ENCODE assay signal across 1 cellular context in the genomic region with DNA sequence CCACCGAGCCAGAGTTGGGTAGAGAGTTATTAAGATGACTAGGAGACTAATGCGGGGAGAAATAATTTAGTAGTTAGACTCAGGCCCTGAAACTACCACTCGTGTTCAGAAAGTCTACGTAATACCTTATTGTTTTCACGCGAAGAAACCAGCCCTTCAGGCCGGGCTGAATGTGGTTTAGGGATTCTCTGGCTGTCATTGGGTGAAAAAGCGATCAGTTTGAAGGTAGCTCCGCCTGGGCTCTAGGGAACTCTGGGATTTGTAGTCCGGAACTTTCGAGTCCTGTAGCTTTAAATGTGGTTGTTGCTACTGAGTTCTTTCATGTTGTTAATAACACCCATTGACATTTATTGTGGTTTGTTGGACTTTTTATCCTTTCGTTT.
TF ChIP-seq lines count a peak whose summit lies in the region.

No MANE protein-coding gene starts in this region.

TF ChIP-seq in H1, 55 proteins besides CTCF, POLR2A, EP300 and RAD21:
- TF ChIP-seq HDAC6 (IDR thresholded peaks at IDR 0.05; ENCODE audit: low read depth, low read length) (no peak), CHD2 (IDR thresholded peaks at IDR 0.05; ENCODE audit: low read length) (peak; percentile 46), TBP (IDR thresholded peaks at IDR 0.05; ENCODE audit: low read depth, low read length) (peak; percentile 67; the same call in 1 of the 2 replicates), SIX5 (IDR thresholded peaks at IDR 0.05; ENCODE audit: low read depth, low read length) (peak; percentile 83), SP2 (IDR thresholded peaks at IDR 0.05; ENCODE audit: low read length) (peak; percentile 29; the same call in 1 of the 2 replicates), KDM5A (IDR thresholded peaks at IDR 0.05; ENCODE audit: low read length) (0 out of 2 replicates have a peak, but pooled peaks have one; percentile 33), NANOG (IDR thresholded peaks at IDR 0.05; ENCODE audit: insufficient read depth, low read depth, low read length, poor library complexity, severe bottlenecking) (no peak), FOSL1 (IDR thresholded peaks at IDR 0.05; ENCODE audit: insufficient read depth, low read depth, low read length) (no peak), BACH1 (IDR thresholded peaks at IDR 0.05; ENCODE audit: low read length) (peak; percentile 74), KDM4A (IDR thresholded peaks at IDR 0.05; ENCODE audit: low read depth, low read length, severe bottlenecking) (no peak), GABPA (IDR thresholded peaks at IDR 0.05; ENCODE audit: borderline replicate concordance, insufficient read depth, low read length) (no peak), EGR1 (IDR thresholded peaks at IDR 0.05; ENCODE audit: borderline replicate concordance, low read depth, low read length) (no peak), HDAC2 (IDR thresholded peaks at IDR 0.05; ENCODE audit: borderline replicate concordance in 1 of 2, low read depth in 2 of 2, low read length in 2 of 2) (no peak), SIN3A (conservative IDR thresholded peaks at IDR 0.05 in 1 of 2, IDR thresholded peaks at IDR 0.05 in 1 of 2; ENCODE audit: low read depth in 1 of 2, low read length in 2 of 2) (peak in 1 of 2 experiments; percentile 76; a peak in 2 of 4 replicates), ASH2L (IDR thresholded peaks at IDR 0.05; ENCODE audit: low read length) (peak; percentile 45), RXRA (IDR thresholded peaks at IDR 0.05; ENCODE audit: insufficient read depth, low read depth, low read length) (no peak), SP1 (IDR thresholded peaks at IDR 0.05; ENCODE audit: low read depth, low read length) (peak; percentile 77; the same call in 1 of the 2 replicates), SAP30 (IDR thresholded peaks at IDR 0.05; ENCODE audit: insufficient read depth, insufficient replicate concordance, low read length) (no peak)
- TF ChIP-seq, protein P1, sequence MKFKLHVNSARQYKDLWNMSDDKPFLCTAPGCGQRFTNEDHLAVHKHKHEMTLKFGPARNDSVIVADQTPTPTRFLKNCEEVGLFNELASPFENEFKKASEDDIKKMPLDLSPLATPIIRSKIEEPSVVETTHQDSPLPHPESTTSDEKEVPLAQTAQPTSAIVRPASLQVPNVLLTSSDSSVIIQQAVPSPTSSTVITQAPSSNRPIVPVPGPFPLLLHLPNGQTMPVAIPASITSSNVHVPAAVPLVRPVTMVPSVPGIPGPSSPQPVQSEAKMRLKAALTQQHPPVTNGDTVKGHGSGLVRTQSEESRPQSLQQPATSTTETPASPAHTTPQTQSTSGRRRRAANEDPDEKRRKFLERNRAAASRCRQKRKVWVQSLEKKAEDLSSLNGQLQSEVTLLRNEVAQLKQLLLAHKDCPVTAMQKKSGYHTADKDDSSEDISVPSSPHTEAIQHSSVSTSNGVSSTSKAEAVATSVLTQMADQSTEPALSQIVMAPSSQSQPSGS (IDR thresholded peaks at IDR 0.05; ENCODE audit: low read length) = no peak
